Comparison of ENCODE assay signal across 13 cellular contexts in genomic region chr10:80855348-80855971, GRCh38.
DNase-seq lines count a peak whose midpoint lies in the region; ATAC-seq and TF ChIP-seq lines count a peak whose summit lies in the region.
"Had no signal": no experiment of that assay in that cellular context is flagged by ENCODE, and none has a peak within 500 bp of the region (broad histone marks: within the 10 kb centered on the region; RNA-seq: fewer than 3 reads in every experiment).

No MANE protein-coding gene starts in this region.

- in situ Hi-C loops in T47D (cut with HindIII; ENCODE audit: low pct_unique_long_range_greater_than_20kb, low sequenced_read_pairs), result no loop called here

- H3K4me1 ChIP-seq in breast epithelium, result no peaks in the 10 kb centered on the region
- H3K4me1 ChIP-seq in aorta (ENCODE audit: control insufficient read depth in 1 of 2, insufficient read depth in 2 of 2, low read length in 2 of 2), result no peaks in the 10 kb centered on the region

- no peaks in the 10 kb centered on the region for H3K36me3 Mint-ChIP-seq in activated naive CD8-positive, alpha-beta T cell treated with anti-CD3 and anti-CD28 coated beads, Interleukin-2, amount 50 U/mL, for 24 hours (ENCODE audit: low read depth)
- H3K36me3 Mint-ChIP-seq: CD14-positive monocyte, naive B cell had no signal

- DNase-seq in T47D (ENCODE audit: low read depth in 1 of 2, low spot score in 1 of 2) (peak; percentile 66 to 74), breast epithelium (ENCODE audit: low spot score in 2 of 2) (no peak), dorsolateral prefrontal cortex (peak in 1 of 10 donors; percentile 12), aorta (no peak), NOMO-1 treated with DMSO at 0.1 percent for 48 hours (lab: John Stamatoyannopoulos, UW; ENCODE audit: unreplicated experiment) (no peak), AG20443 (ENCODE audit: low spot score) (no peak)
- no peak for DNase-seq in activated naive CD8-positive, alpha-beta T cell treated with anti-CD3 and anti-CD28 coated beads, Interleukin-2, amount 50 U/mL, for 24 hours
- DNase-seq: naive B cell, NCI-H2081 treated with DMSO at 0.1 percent for 48 hours had no signal

- peak; percentile 57 for ATAC-seq in HG03520 (IDR thresholded peaks at IDR 0.05; ENCODE audit: unreplicated experiment)
- ATAC-seq in aorta (ENCODE audit: low FRiP score), result peak; percentile 59
- ATAC-seq in activated naive CD8-positive, alpha-beta T cell treated with anti-CD3 and anti-CD28 coated beads, Interleukin-2, amount 50 U/mL, for 24 hours, result no peak

- H3K27ac ChIP-seq in breast epithelium, result no peak overlapping the region
- H3K27ac ChIP-seq in dorsolateral prefrontal cortex, result no peak overlapping the region
- no peak overlapping the region for H3K27ac ChIP-seq in aorta (ENCODE audit: low read depth in 1 of 2, low read length in 2 of 2)
- H3K27ac ChIP-seq: cardiac muscle cell, thoracic aorta had no signal

- H3K4me3 ChIP-seq in breast epithelium (no peak overlapping the region), dorsolateral prefrontal cortex (no peak overlapping the region), aorta (ENCODE audit: low read length in 2 of 2) (no peak overlapping the region)
- H3K4me3 ChIP-seq: cardiac muscle cell, thoracic aorta had no signal

- H3K27me3 Mint-ChIP-seq in activated naive CD8-positive, alpha-beta T cell treated with anti-CD3 and anti-CD28 coated beads, Interleukin-2, amount 50 U/mL, for 24 hours, result no peaks in the 10 kb centered on the region

- no peaks in the 10 kb centered on the region for H3K9me3 Mint-ChIP-seq in activated naive CD8-positive, alpha-beta T cell treated with anti-CD3 and anti-CD28 coated beads, Interleukin-2, amount 50 U/mL, for 24 hours

- H3K4me1 Mint-ChIP-seq in activated naive CD8-positive, alpha-beta T cell treated with anti-CD3 and anti-CD28 coated beads, Interleukin-2, amount 50 U/mL, for 24 hours, result no peaks in the 10 kb centered on the region
- H3K4me1 Mint-ChIP-seq: CD14-positive monocyte, naive B cell had no signal

- no peak overlapping the region for H3K27ac Mint-ChIP-seq in activated naive CD8-positive, alpha-beta T cell treated with anti-CD3 and anti-CD28 coated beads, Interleukin-2, amount 50 U/mL, for 24 hours
- H3K27ac Mint-ChIP-seq: CD14-positive monocyte, naive B cell had no signal

- TF ChIP-seq CTCF in breast epithelium (IDR thresholded peaks at IDR 0.05) (peak in 1 of 3 donors; percentile 7), dorsolateral prefrontal cortex (IDR thresholded peaks at IDR 0.05 in 54 of 56, conservative IDR thresholded peaks at IDR 0.05 in 2 of 56; ENCODE audit: low read depth in 1 of 56, partially characterized antibody in 56 of 56) (peak in 53 of 56 donors; percentile 15 to 63 (median 42))

- H3K9me3 ChIP-seq in breast epithelium (no peaks in the 10 kb centered on the region), aorta (ENCODE audit: control insufficient read depth, low read length) (no peaks in the 10 kb centered on the region)
- H3K9me3 ChIP-seq: thoracic aorta had no signal

- 36% methylated on average over 5 of the region's 5 CpGs for WGBS in aorta, 2 donors

- H3K36me3 ChIP-seq in breast epithelium (no peaks in the 10 kb centered on the region), aorta (ENCODE audit: control insufficient read depth in 1 of 2, insufficient read depth in 2 of 2, low read length in 1 of 2) (no peaks in the 10 kb centered on the region)
- H3K36me3 ChIP-seq: cardiac muscle cell, thoracic aorta had no signal

- intact Hi-C loops in breast epithelium (cut with DNase I; ENCODE audit: low total_unique reads), result no loop called here
- intact Hi-C loops in dorsolateral prefrontal cortex (cut with DNase I), result no loop called here
- intact Hi-C loops in aorta (cut with DNase I), result no loop called here

- no peak overlapping the region for H3K4me3 Mint-ChIP-seq in activated naive CD8-positive, alpha-beta T cell treated with anti-CD3 and anti-CD28 coated beads, Interleukin-2, amount 50 U/mL, for 24 hours
- H3K4me3 Mint-ChIP-seq: CD14-positive monocyte, naive B cell had no signal

- H3K27me3 ChIP-seq in breast epithelium, result no peaks in the 10 kb centered on the region
- H3K27me3 ChIP-seq in dorsolateral prefrontal cortex, result peaks cover 0 to 5% (median 0%) of the 10 kb centered on the region in 45 donors
- H3K27me3 ChIP-seq in aorta (ENCODE audit: control insufficient read depth in 1 of 2, insufficient read depth in 2 of 2, low read length in 1 of 2), result no peaks in the 10 kb centered on the region
- H3K27me3 ChIP-seq: cardiac muscle cell had no signal

- TF ChIP-seq POLR2A in breast epithelium (IDR thresholded peaks at IDR 0.05), result no peak

Comparison
In these comparisons a context has a peak if more than half of its experiments do, and no peak if none do; other contexts are left out.
1. DNase-seq: peak in T47D (2 of 2); none in breast epithelium (0 of 2), aorta (0 of 2), activated naive CD8-positive, alpha-beta T cell treated with anti-CD3 and anti-CD28 coated beads, Interleukin-2, amount 50 U/mL, for 24 hours (single experiment), NOMO-1 treated with DMSO at 0.1 percent for 48 hours (single experiment) and AG20443 (single experiment).